8 cellular contexts compared by ENCODE assay signal in genomic region chr6:132084811-132085509, GRCh38.
DNase-seq lines count a peak whose midpoint lies in the region; ATAC-seq and FAIRE-seq lines count a peak whose summit lies in the region.

No MANE protein-coding gene starts in this region.

- no peaks in the 10 kb centered on the region for H3K9me3 Mint-ChIP-seq in activated naive CD4-positive, alpha-beta T cell treated with anti-CD3 and anti-CD28 coated beads, Interleukin-2, amount 50 U/mL, for 72 hours

- H3K36me3 ChIP-seq in skeletal muscle tissue (ENCODE audit: control insufficient read depth in 3 of 3, insufficient read depth in 3 of 3, low read length in 3 of 3): no peaks in the 10 kb centered on the region

- no peak overlapping the region for H3K4me3 ChIP-seq in skeletal muscle tissue (ENCODE audit: low read length in 3 of 3)

- H3K36me3 Mint-ChIP-seq in activated naive CD4-positive, alpha-beta T cell treated with anti-CD3 and anti-CD28 coated beads, Interleukin-2, amount 50 U/mL, for 72 hours: no peaks in the 10 kb centered on the region

- no peaks in the 10 kb centered on the region for H3K9me3 ChIP-seq in skeletal muscle tissue (ENCODE audit: control insufficient read depth in 3 of 3, low read length in 3 of 3)

- peak overlapping the region; percentile 32 for H3K27ac ChIP-seq in skeletal muscle tissue (ENCODE audit: low read depth, low read length)

- FAIRE-seq in endometrium (lab: Jason Lieb, UNC): peak; percentile 92

- peak; percentile 66 for ATAC-seq in GM19328 (IDR thresholded peaks at IDR 0.05; ENCODE audit: unreplicated experiment)
- peak; percentile 86 for ATAC-seq in HG03469 (IDR thresholded peaks at IDR 0.05; ENCODE audit: unreplicated experiment)
- no peak for ATAC-seq in activated naive CD4-positive, alpha-beta T cell treated with anti-CD3 and anti-CD28 coated beads, Interleukin-2, amount 50 U/mL, for 72 hours

- DNase-seq in activated naive CD4-positive, alpha-beta T cell treated with anti-CD3 and anti-CD28 coated beads, Interleukin-2, amount 50 U/mL, for 72 hours (ENCODE audit: low spot score in 2 of 2): no peak
- no peak for DNase-seq in stimulated activated CD4-positive, alpha-beta T cell treated with anti-CD3 and anti-CD28 coated beads, Interleukin-2, amount 100 ng/mL, for 24 hours
- DNase-seq in NCI-H2029 (lab: John Stamatoyannopoulos, UW) (no peak), NCI-H446 treated with DMSO at 0.1 percent for 48 hours (lab: John Stamatoyannopoulos, UW) (no peak)

- no peak overlapping the region for H3K27ac Mint-ChIP-seq in activated naive CD4-positive, alpha-beta T cell treated with anti-CD3 and anti-CD28 coated beads, Interleukin-2, amount 50 U/mL, for 72 hours

- H3K4me1 ChIP-seq in skeletal muscle tissue (ENCODE audit: control insufficient read depth in 3 of 3, insufficient read depth in 3 of 3, low read length in 3 of 3): no peaks in the 10 kb centered on the region

- H3K9ac ChIP-seq in skeletal muscle tissue (ENCODE audit: low read depth in 1 of 3, low read length in 3 of 3): no peak overlapping the region

- no peaks in the 10 kb centered on the region for H3K27me3 ChIP-seq in skeletal muscle tissue (ENCODE audit: control insufficient read depth in 3 of 3, insufficient read depth in 3 of 3, low read length in 3 of 3)

Comparison
In these comparisons a context has a peak if more than half of its experiments do, and no peak if none do; other contexts are left out.
1. ATAC-seq: peak in GM19328 (single experiment) and HG03469 (single experiment); none in activated naive CD4-positive, alpha-beta T cell treated with anti-CD3 and anti-CD28 coated beads, Interleukin-2, amount 50 U/mL, for 72 hours (0 of 2).